In genomic region chr12:27824126-27824842, GRCh38 we compare ENCODE assay signal across 1 cellular context.
TF ChIP-seq lines count a peak whose summit lies in the region.

No MANE protein-coding gene starts in this region.

TF ChIP-seq in GM12878, 131 proteins besides CTCF, POLR2A, EP300 and RAD21 (continued from another document):
- TF ChIP-seq MEF2A (IDR thresholded peaks at IDR 0.05; ENCODE audit: insufficient read depth, low read depth, low read length) (peak; percentile 45; the same call in 1 of the 2 replicates), IKZF2 (IDR thresholded peaks at IDR 0.05) (peak; percentile 28 to 43; a peak in 1 of 4 replicates), TAF1 (IDR thresholded peaks at IDR 0.05; ENCODE audit: borderline replicate concordance, low read depth, low read length) (peak; percentile 70; the same call in 1 of the 2 replicates), RUNX3 (IDR thresholded peaks at IDR 0.05; ENCODE audit: low read length) (peak; percentile 88), CREM (IDR thresholded peaks at IDR 0.05; ENCODE audit: low read depth) (0 out of 2 replicates have a peak, but pooled peaks have one; percentile 30), EED (IDR thresholded peaks at IDR 0.05; ENCODE audit: low read depth) (peak; percentile 35; the same call in 1 of the 2 replicates), TCF3 (IDR thresholded peaks at IDR 0.05; ENCODE audit: borderline replicate concordance, insufficient read depth, low read depth, low read length) (peak; percentile 91), MTA3 (IDR thresholded peaks at IDR 0.05; ENCODE audit: borderline replicate concordance, low read length) (peak; percentile 36; the same call in 1 of the 2 replicates), JUNB (IDR thresholded peaks at IDR 0.05) (peak; percentile 64), SUPT20H (IDR thresholded peaks at IDR 0.05; ENCODE audit: borderline replicate concordance, control insufficient read depth, low read depth, low read length) (no peak), PAX5 (IDR thresholded peaks at IDR 0.05; ENCODE audit: borderline replicate concordance, low read depth, low read length) (peak; percentile 79; the same call in 1 of the 2 replicates), HSF1 (IDR thresholded peaks at IDR 0.05; ENCODE audit: low read depth, low read length) (no peak), ZZZ3 (IDR thresholded peaks at IDR 0.05; ENCODE audit: control insufficient read depth, insufficient read length, low read depth) (no peak)
- TF ChIP-seq, protein P1, sequence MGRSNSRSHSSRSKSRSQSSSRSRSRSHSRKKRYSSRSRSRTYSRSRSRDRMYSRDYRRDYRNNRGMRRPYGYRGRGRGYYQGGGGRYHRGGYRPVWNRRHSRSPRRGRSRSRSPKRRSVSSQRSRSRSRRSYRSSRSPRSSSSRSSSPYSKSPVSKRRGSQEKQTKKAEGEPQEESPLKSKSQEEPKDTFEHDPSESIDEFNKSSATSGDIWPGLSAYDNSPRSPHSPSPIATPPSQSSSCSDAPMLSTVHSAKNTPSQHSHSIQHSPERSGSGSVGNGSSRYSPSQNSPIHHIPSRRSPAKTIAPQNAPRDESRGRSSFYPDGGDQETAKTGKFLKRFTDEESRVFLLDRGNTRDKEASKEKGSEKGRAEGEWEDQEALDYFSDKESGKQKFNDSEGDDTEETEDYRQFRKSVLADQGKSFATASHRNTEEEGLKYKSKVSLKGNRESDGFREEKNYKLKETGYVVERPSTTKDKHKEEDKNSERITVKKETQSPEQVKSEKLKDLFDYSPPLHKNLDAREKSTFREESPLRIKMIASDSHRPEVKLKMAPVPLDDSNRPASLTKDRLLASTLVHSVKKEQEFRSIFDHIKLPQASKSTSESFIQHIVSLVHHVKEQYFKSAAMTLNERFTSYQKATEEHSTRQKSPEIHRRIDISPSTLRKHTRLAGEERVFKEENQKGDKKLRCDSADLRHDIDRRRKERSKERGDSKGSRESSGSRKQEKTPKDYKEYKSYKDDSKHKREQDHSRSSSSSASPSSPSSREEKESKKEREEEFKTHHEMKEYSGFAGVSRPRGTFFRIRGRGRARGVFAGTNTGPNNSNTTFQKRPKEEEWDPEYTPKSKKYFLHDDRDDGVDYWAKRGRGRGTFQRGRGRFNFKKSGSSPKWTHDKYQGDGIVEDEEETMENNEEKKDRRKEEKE (IDR thresholded peaks at IDR 0.05) = no peak
